Comparison of ENCODE assay signal across 9 cellular contexts in genomic region chr17:6940186-6940649, GRCh38. TPM values are rescaled to one million over a fixed set of nuclear protein-coding genes. Genes with fewer than 3 reads are reported as not detected.
DNase-seq lines count a peak whose midpoint lies in the region; ATAC-seq, FAIRE-seq and TF ChIP-seq lines count a peak whose summit lies in the region.
"Had no signal": no experiment of that assay in that cellular context is flagged by ENCODE, and none has a peak within 500 bp of the region (broad histone marks: within the 10 kb centered on the region; RNA-seq: fewer than 3 reads in every experiment).

No MANE protein-coding gene starts in this region.

- no peaks in the 10 kb centered on the region for H3K9me3 ChIP-seq in A549

- CTCF ChIA-PET in A549 (lab: Yijun Ruan, JAX), result interaction anchor here (0.6 to 1.5 kb wide), 4 partner anchors 18 to 86 kb away, joined by 4 to 5 read pairs (median 4); no protein-coding TSS in a partner anchor

- no peak for TF ChIP-seq CTCF in A549 (IDR thresholded peaks at IDR 0.05)
- TF ChIP-seq CTCF in WI38 (IDR thresholded peaks at IDR 0.05; ENCODE audit: low read depth, low read length), result no peak

- H3K4me3 ChIP-seq in A549 (no peak overlapping the region), WI38 (ENCODE audit: low read depth, low read length) (peak overlapping the region; percentile 54)

- no peak overlapping the region for H3K4me2 ChIP-seq in A549

- TF ChIP-seq RAD21 in A549 (conservative IDR thresholded peaks at IDR 0.05 in 1 of 2, IDR thresholded peaks at IDR 0.05 in 1 of 2), result no peak

- no peaks in the 10 kb centered on the region for H3K4me1 ChIP-seq in A549

- FAIRE-seq in A549 (lab: Jason Lieb, UNC), result peak; percentile 36

- TF ChIP-seq EP300 in A549 (IDR thresholded peaks at IDR 0.05), result no peak

- POLR2A ChIA-PET in A549 (lab: Yijun Ruan, JAX), result no interaction called here

- DNase-seq in A549 (ENCODE audit: low read depth in 1 of 2, low spot score in 1 of 2) (no peak), HCEC 1CT (peak; percentile 19), left lobe of liver (ENCODE audit: low spot score) (no peak), amniotic stem cell (lab: John Stamatoyannopoulos, UW) (no peak)
- DNase-seq: NCI-H524 had no signal

- ATAC-seq in A549 (no peak), left lobe of liver (peak; percentile 55), HG03045 (IDR thresholded peaks at IDR 0.05; ENCODE audit: unreplicated experiment) (no peak), HG02852 (IDR thresholded peaks at IDR 0.05; ENCODE audit: unreplicated experiment) (no peak), GM19455 (IDR thresholded peaks at IDR 0.05; ENCODE audit: unreplicated experiment) (no peak)

- no peak for TF ChIP-seq POLR2A in A549 (IDR thresholded peaks at IDR 0.05; ENCODE audit: low read length)

- H3K27ac ChIP-seq in A549, result no peak overlapping the region

- WGBS in A549 (ENCODE audit: missing lambda C conversion rate), result 63% methylated on average over 7 of the region's 7 CpGs

TF ChIP-seq in A549, 52 proteins besides CTCF, POLR2A, EP300 and RAD21:
- TF ChIP-seq RARB (CRISPR knock-in tag; IDR thresholded peaks at IDR 0.05), result no peak
- no peak for TF ChIP-seq MYC (IDR thresholded peaks at IDR 0.05; ENCODE audit: borderline replicate concordance, low read length)
- no peak for TF ChIP-seq MAX (IDR thresholded peaks at IDR 0.05)
- no peak for TF ChIP-seq FOSL2 (IDR thresholded peaks at IDR 0.05)
- TF ChIP-seq FOSL2 (CRISPR knock-in tag; IDR thresholded peaks at IDR 0.05), result no peak
- no peak for TF ChIP-seq RNF2 (IDR thresholded peaks at IDR 0.05; ENCODE audit: borderline replicate concordance, low read depth)
- no peak for TF ChIP-seq MAZ (IDR thresholded peaks at IDR 0.05; ENCODE audit: borderline replicate concordance, low read depth, low read length)
- no peak for TF ChIP-seq HOXA7 (CRISPR knock-in tag; IDR thresholded peaks at IDR 0.05)
- TF ChIP-seq RCOR1 (IDR thresholded peaks at IDR 0.05; ENCODE audit: low read depth, low read length), result no peak
- TF ChIP-seq FOXS1 (CRISPR knock-in tag; IDR thresholded peaks at IDR 0.05), result no peak
- no peak for TF ChIP-seq MAFK (IDR thresholded peaks at IDR 0.05; ENCODE audit: partially characterized antibody)
- TF ChIP-seq ESRRA (IDR thresholded peaks at IDR 0.05; ENCODE audit: borderline replicate concordance, low read length), result no peak
- TF ChIP-seq CBX2 (IDR thresholded peaks at IDR 0.05; ENCODE audit: borderline replicate concordance, low read depth), result no peak
- TF ChIP-seq ZNF302 (CRISPR knock-in tag; IDR thresholded peaks at IDR 0.05), result no peak
- no peak for TF ChIP-seq ZC3H11A (IDR thresholded peaks at IDR 0.05)
- no peak for TF ChIP-seq HEYL (CRISPR knock-in tag; IDR thresholded peaks at IDR 0.05)
- TF ChIP-seq JUN (IDR thresholded peaks at IDR 0.05), result no peak
- no peak for TF ChIP-seq ZFP36 (IDR thresholded peaks at IDR 0.05; ENCODE audit: borderline replicate concordance, partially characterized antibody)
- no peak for TF ChIP-seq E2F6 (IDR thresholded peaks at IDR 0.05; ENCODE audit: borderline replicate concordance, low read depth)
TF ChIP-seq in A549: peak in this region for 0.

RNA-seq across cellular contexts. Expression of gene ALOX12, which starts 55.6 kb away (rescaled TPM):
- polyA plus RNA-seq in A549 (2011; rRNA removed), result not detected in 2 replicates
- polyA plus RNA-seq in A549 (2012; cell fraction: cytosol; rRNA removed), result not detected in 2 replicates
- polyA plus RNA-seq in A549 (2012; cell fraction: nucleus; rRNA removed), result 0.02 TPM in 1 of 2 replicates, not detected in the other
- not detected in 3 replicates for polyA plus RNA-seq in A549 (2017; fragmentation: RNase III; extraction: RNeasy Plus Mini Kit Qiagen cat#74134 plus additional on column Dnase treatment)
- polyA minus RNA-seq in A549 (2011; rRNA and poly(A)+ RNA removed), result not detected in 2 replicates
- total RNA-seq in left lobe of liver, result not detected
